ENCODE assay signal across 18 cellular contexts in the genomic region with DNA sequence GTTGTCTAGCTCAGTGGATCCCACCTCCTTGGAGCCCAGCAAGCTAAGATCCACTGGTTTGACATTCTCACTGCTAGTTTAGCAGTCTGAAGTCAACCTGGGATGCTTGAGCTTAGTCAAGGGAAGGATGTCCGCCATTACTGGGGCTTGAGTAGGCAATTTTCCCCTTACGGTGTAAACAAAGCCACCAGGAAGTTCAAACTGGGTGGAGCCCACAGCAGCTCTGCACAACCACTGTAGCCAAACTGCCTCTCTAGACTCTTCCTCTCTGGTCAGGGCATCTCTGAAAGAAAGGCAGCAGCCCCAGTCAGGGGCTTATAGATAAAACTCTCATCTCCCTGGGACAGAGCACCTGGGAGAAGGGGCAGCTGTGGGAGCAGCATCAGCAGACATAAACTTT. TPM values are rescaled to one million over a fixed set of nuclear protein-coding genes. Genes with fewer than 3 reads are reported as not detected.
"Had no signal": no experiment of that assay in that cellular context is flagged by ENCODE, and none has a peak within 500 bp of the region (broad histone marks: within the 10 kb centered on the region; RNA-seq: fewer than 3 reads in every experiment).

No MANE protein-coding gene starts in this region.

- H3K27ac Mint-ChIP-seq: activated T-helper 2 cell treated with anti-CD3 and anti-CD28 coated beads, Interferon-gamma antibody, Interleukin-2, Interleukin-4, amounts not matched to agents 10 μg/mL and 5 μg/mL and 100 μg/mL, durations not matched to agents 14 hours and 24 hours and 36 hours had no signal

- DNase-seq: activated CD4-positive, alpha-beta T cell treated with anti-CD3 and anti-CD28 coated beads, Interleukin-2, amount 50 U/mL, for 1 hour; activated naive CD4-positive, alpha-beta T cell treated with Interleukin-2 at 50 U/mL for 16 hours; activated T-cell treated with anti-CD3 and anti-CD28 coated beads, Interleukin-2, amount 50 U/mL, for 1 hour; effector CD4-positive, alpha-beta T cell; gastrocnemius medialis; head of caudate nucleus; kidney; left lung; stimulated activated CD4-positive, alpha-beta T cell treated with anti-CD3 and anti-CD28 coated beads, Interleukin-12 subunit alpha, Interleukin-12 subunit beta, amount 100 ng/mL, for 4 hours; stimulated activated CD4-positive, alpha-beta T cell treated with anti-CD3 and anti-CD28 coated beads, Interleukin-1b, Interleukin-23, amount 100 ng/mL, for 48 hours; stimulated activated CD8-positive, alpha-beta memory T cell treated with anti-CD3 and anti-CD28 coated beads, Interleukin-4, amount 100 ng/mL, for 48 hours; stomach; trophoblast cell had no signal

- ATAC-seq: esophagus mucosa, gastrocnemius medialis, left lung had no signal

RNA-seq across cellular contexts. Expression of gene TAS2R43, which starts 16.7 kb away (rescaled TPM):
- total RNA-seq: ascending aorta had no signal
- polyA plus RNA-seq: adipose tissue, stomach had no signal

RNA-seq across cellular contexts. Expression of gene TAS2R30, which starts 25.6 kb away (rescaled TPM):
- polyA plus RNA-seq: stomach had no signal

RNA-seq across cellular contexts. Expression of gene TAS2R46, which starts 46.8 kb away (rescaled TPM):
- total RNA-seq: myocyte had no signal
- polyA plus RNA-seq: adipose tissue, stomach had no signal
